8 cellular contexts compared by ENCODE assay signal in genomic region chr22:30396871-30397655, GRCh38. TPM values are rescaled to one million over a fixed set of nuclear protein-coding genes. Genes with fewer than 3 reads are reported as not detected.
DNase-seq lines count a peak whose midpoint lies in the region; ATAC-seq lines count a peak whose summit lies in the region.

TSS of gene SEC14L2 (plus strand) at chr22:30397018. CDS start at chr22:30397117, 99 bp downstream.

- intact Hi-C loops in left cardiac atrium (cut with DNase I) (loop anchor here in 1 of 2 donors (10.0 kb wide), 1 partner anchor 88 kb away; no protein-coding TSS in a partner anchor), posterior vena cava (cut with DNase I) (no loop called here)

- H3K27me3 Mint-ChIP-seq in T-helper 17 cell, result no peaks in the 10 kb centered on the region

- peak; percentile 40 for DNase-seq in HT1080 (ENCODE audit: low read depth)
- peak; percentile 39 to 52 (median 45) for DNase-seq in T-helper 17 cell
- peak; percentile 79 for DNase-seq in left cardiac atrium
- DNase-seq in posterior vena cava (ENCODE audit: low spot score), result peak; percentile 90
- peak; percentile 64 for DNase-seq in ureter (ENCODE audit: low spot score)

- H3K27ac Mint-ChIP-seq in T-helper 17 cell, result peak within 1 kb of the TSS; percentile 77

- H3K27me3 ChIP-seq in BLaER1 treated with 17β-estradiol and CSF1 and Interleukin-3, amounts not matched to agents 10 nM and 100 nM, result peaks cover 0 to 17% (median 4%) of the 10 kb centered on the region in 11 experiments; a peak in 11 of 22 replicates

- H3K4me3 Mint-ChIP-seq in T-helper 17 cell, result peak within 1 kb of the TSS; percentile 87

- H3K9ac ChIP-seq in BLaER1 treated with 17β-estradiol and CSF1 and Interleukin-3, amounts not matched to agents 10 nM and 100 nM, result peak within 1 kb of the TSS; percentile 60 to 81 (median 76)

- peak within 1 kb of the TSS; percentile 86 to 99 (median 94) for H3K4me2 ChIP-seq in BLaER1 treated with 17β-estradiol and CSF1 and Interleukin-3, amounts not matched to agents 10 nM and 100 nM

- peaks cover 0 to 23% (median 0%) of the 10 kb centered on the region in 11 experiments; a peak in 7 of 22 replicates for H4K20me1 ChIP-seq in BLaER1 treated with 17β-estradiol and CSF1 and Interleukin-3, amounts not matched to agents 10 nM and 100 nM

- H3K4me3 ChIP-seq in BLaER1 treated with 17β-estradiol and CSF1 and Interleukin-3, amounts not matched to agents 10 nM and 100 nM, result peak within 1 kb of the TSS; percentile 59 to 78 (median 67)

- H3K36me3 ChIP-seq in BLaER1 treated with 17β-estradiol and CSF1 and Interleukin-3, amounts not matched to agents 10 nM and 100 nM, result peaks cover 0 to 3% (median 0%) of the 10 kb centered on the region in 11 experiments; a peak in 1 of 22 replicates

- peak within 1 kb of the TSS in 10 of 11 experiments; percentile 2 to 60 (median 38); a peak in 15 of 22 replicates for H3K27ac ChIP-seq in BLaER1 treated with 17β-estradiol and CSF1 and Interleukin-3, amounts not matched to agents 10 nM and 100 nM
- H3K27ac ChIP-seq in angular gyrus (ENCODE audit: low read depth, low read length), result peak within 1 kb of the TSS; percentile 83

- H3K36me3 Mint-ChIP-seq in T-helper 17 cell (ENCODE audit: low read depth), result no peaks in the 10 kb centered on the region

- ATAC-seq in T-helper 17 cell, result peak; percentile 84
- peak; percentile 80 to 86 for ATAC-seq in left cardiac atrium
- ATAC-seq in HG02840 (IDR thresholded peaks at IDR 0.05; ENCODE audit: low FRiP score, unreplicated experiment), result no peak

- H3K4me1 ChIP-seq in BLaER1 treated with 17β-estradiol and CSF1 and Interleukin-3, amounts not matched to agents 10 nM and 100 nM, result peaks cover 42 to 52% (median 49%) of the 10 kb centered on the region in 10 experiments

- peaks cover 35% of the 10 kb centered on the region for H3K4me1 Mint-ChIP-seq in T-helper 17 cell

- H3K9me3 ChIP-seq in BLaER1 treated with 17β-estradiol and CSF1 and Interleukin-3, amounts not matched to agents 10 nM and 100 nM (replicated peaks in 1 of 11), result no peaks in the 10 kb centered on the region
- H3K9me3 ChIP-seq in T-helper 17 cell (ENCODE audit: control insufficient read depth, low read length, poor library complexity, severe bottlenecking), result no peaks in the 10 kb centered on the region

RNA-seq across cellular contexts. Expression of gene SEC14L2, which starts in this region (rescaled TPM):
- 8.6 and 13.5 TPM in 2 replicates for total RNA-seq in HT1080 (2014; rRNA removed; shearing (Covaris generic))
- polyA plus RNA-seq in HT1080 (2015; cell fraction: cytosol; rRNA removed), result 14.8 and 18.3 TPM in 2 replicates
- polyA plus RNA-seq in HT1080 (2015; cell fraction: nucleus; rRNA removed), result 28.7 and 43.6 TPM in 2 replicates
- total RNA-seq in T-helper 17 cell (10 to 100 TPM; 37.2 to 62.6 TPM), left cardiac atrium (1 to 10 TPM; 2.1 to 5.7 TPM), posterior vena cava (10 to 100 TPM in 1 of 2 donors, 1 to 10 TPM in 1; 8.0 to 10.9 TPM), ureter (5.8 TPM)

Comparison
In these comparisons a context has a peak if more than half of its experiments do, and no peak if none do; other contexts are left out.
1. DNase-seq: peak in every context shown above with its lines; median percentile 90 in posterior vena cava; 79 in left cardiac atrium; 64 in ureter; 45 in T-helper 17 cell; 40 in HT1080.